In genomic region chr11:35116762-35117588, GRCh38 we compare ENCODE assay signal across 12 cellular contexts. TPM values are rescaled to one million over a fixed set of nuclear protein-coding genes. Genes with fewer than 3 reads are reported as not detected.
DNase-seq lines count a peak whose midpoint lies in the region; ATAC-seq, FAIRE-seq and TF ChIP-seq lines count a peak whose summit lies in the region.
"Had no signal": no experiment of that assay in that cellular context is flagged by ENCODE, and none has a peak within 500 bp of the region (broad histone marks: within the 10 kb centered on the region; RNA-seq: fewer than 3 reads in every experiment).

No MANE protein-coding gene starts in this region.

- TF ChIP-seq POLR2A in H54 (IDR thresholded peaks at IDR 0.05; ENCODE audit: low read depth, low read length), result no peak
- no peak for TF ChIP-seq POLR2A in tibial nerve (IDR thresholded peaks at IDR 0.05)

- H3K36me3 ChIP-seq in OCI-LY7 (ENCODE audit: insufficient read depth, low read length), result no peaks in the 10 kb centered on the region
- no peaks in the 10 kb centered on the region for H3K36me3 ChIP-seq in pancreas
- H3K36me3 ChIP-seq in tibial nerve, result no peaks in the 10 kb centered on the region

- DNase-seq in DMS 273 treated with DMSO at 0.1 percent for 48 hours (lab: John Stamatoyannopoulos, UW), result peak; percentile 7
- no peak for DNase-seq in OCI-LY7 (ENCODE audit: low spot score)
- DNase-seq in fibroblast of villous mesenchyme (ENCODE audit: low read depth), result peak; percentile 85
- peak; percentile 72 to 92 (median 89) for DNase-seq in pancreas
- no peak for DNase-seq in Ammon's horn (ENCODE audit: low spot score)
- no peak for DNase-seq in H54 (ENCODE audit: insufficient read length, low spot score)
- no peak for DNase-seq in 8988T
- DNase-seq in tibial nerve (ENCODE audit: low spot score in 2 of 2), result no peak
- DNase-seq: CD4-positive, alpha-beta memory T cell; effector memory CD4-positive, alpha-beta T cell; NCI-H2107 had no signal

- peak overlapping the region; percentile 64 for H3K4me2 ChIP-seq in OCI-LY7 (ENCODE audit: low read length)

- TF ChIP-seq CTCF in OCI-LY7 (conservative IDR thresholded peaks at IDR 0.05; ENCODE audit: low read length) (no peak), fibroblast of villous mesenchyme (IDR thresholded peaks at IDR 0.05; ENCODE audit: insufficient read depth, low read depth, low read length) (no peak), pancreas (IDR thresholded peaks at IDR 0.05) (no peak), tibial nerve (IDR thresholded peaks at IDR 0.05) (no peak)

- peaks cover 84% of the 10 kb centered on the region for H3K4me1 ChIP-seq in OCI-LY7 (ENCODE audit: insufficient read depth, low read length, poor library complexity, severe bottlenecking)
- H3K4me1 ChIP-seq in pancreas, result peaks cover 5 to 10% (median 7%) of the 10 kb centered on the region in 3 donors
- H3K4me1 ChIP-seq in tibial nerve, result peaks cover 0 to 9% (median 0%) of the 10 kb centered on the region in 4 donors

- POLR2A ChIA-PET in OCI-LY7 (lab: Charles Lee), result interaction anchor here (0.9 to 4.0 kb wide), 15 partner anchors 10 to 190 kb away, joined by 3 to 23 read pairs (median 3); partner anchors contain the start of gene CD44

- H3K4me3 ChIP-seq in OCI-LY7 (ENCODE audit: low read depth, low read length, poor library complexity, severe bottlenecking), result no peak overlapping the region
- no peak overlapping the region for H3K4me3 ChIP-seq in fibroblast of villous mesenchyme (ENCODE audit: low read depth, low read length)
- no peak overlapping the region for H3K4me3 ChIP-seq in pancreas
- no peak overlapping the region for H3K4me3 ChIP-seq in tibial nerve

- CTCF ChIA-PET in OCI-LY7 (lab: Charles Lee; ENCODE audit: unreplicated experiment), result interaction anchor here (0.9 to 1.3 kb wide), 3 partner anchors 24 to 58 kb away, joined by 3 to 4 read pairs (median 4); no protein-coding TSS in a partner anchor

- H2AFZ ChIP-seq in OCI-LY7 (ENCODE audit: low read length), result peak overlapping the region; percentile 60; the same call in 1 of the 2 replicates

- 34 to 37% methylated on average over 4 of the region's 4 CpGs for WGBS in pancreas, 2 donors
- 50 to 61% methylated on average over 4 of the region's 4 CpGs for WGBS in tibial nerve, 2 donors

- H3K27ac ChIP-seq in OCI-LY7 (ENCODE audit: low read depth, low read length, poor library complexity, severe bottlenecking) (no peak overlapping the region), pancreas (peak overlapping the region; percentile 31 to 66 (median 60)), tibial nerve (no peak overlapping the region)

- H3K79me2 ChIP-seq in OCI-LY7 (ENCODE audit: insufficient read depth, low read depth, low read length), result no peaks in the 10 kb centered on the region

- no TSS peak for BruUV-seq in OCI-LY7 (replicated peaks; lab: Mats Ljungman, UMichigan)

- TF ChIP-seq EP300 in tibial nerve (IDR thresholded peaks at IDR 0.05), result no peak

- ATAC-seq in pancreas, result peak; percentile 94 to 97 (median 95)

- H3K9me3 ChIP-seq in OCI-LY7 (ENCODE audit: low read length) (no peaks in the 10 kb centered on the region), pancreas (no peaks in the 10 kb centered on the region), tibial nerve (no peaks in the 10 kb centered on the region)

- no peaks in the 10 kb centered on the region for H4K20me1 ChIP-seq in OCI-LY7 (ENCODE audit: insufficient read depth, low read length)

- FAIRE-seq in pancreas (lab: Jason Lieb, UNC) (no peak), H54 (lab: Jason Lieb, UNC) (no peak)
- FAIRE-seq: H1 had no signal

- no peaks in the 10 kb centered on the region for H3K9me2 ChIP-seq in OCI-LY7 (ENCODE audit: insufficient read depth, low read length)

- H3K27me3 ChIP-seq in pancreas (no peaks in the 10 kb centered on the region), tibial nerve (no peaks in the 10 kb centered on the region)

- intact Hi-C loops in OCI-LY7 (cut with micrococcal nuclease; ENCODE audit: unreplicated experiment) (no loop called here), pancreas (cut with DNase I) (no loop called here)

RNA-seq across cellular contexts. Expression of gene CD44, which starts 22.0 kb away (rescaled TPM):
- not detected in 2 replicates for total RNA-seq in OCI-LY7 (2014; rRNA removed; shearing (Covaris generic))
- total RNA-seq in OCI-LY7 (2022) (0.07 and 0.55 TPM in 2 replicates), fibroblast of villous mesenchyme (441 and 647 TPM in 2 replicates), pancreas (100 to 1,000 TPM; 343 to 677 (median 391) TPM), tibial nerve (100 to 1,000 TPM in 1 of 4 donors, 10 to 100 TPM in 3; 67.1 to 180 (median 84.8) TPM)
- 100 to 1,000 TPM; 133 TPM for polyA plus RNA-seq in pancreas

Comparison
In these comparisons a context has a peak if more than half of its experiments do, and no peak if none do; other contexts are left out.
1. DNase-seq: peak in DMS 273 treated with DMSO at 0.1 percent for 48 hours (single experiment), fibroblast of villous mesenchyme (single experiment) and pancreas (6 of 6); none in OCI-LY7 (single experiment), Ammon's horn (single experiment), H54 (single experiment), 8988T (single experiment) and tibial nerve (0 of 2).
2. H3K27ac ChIP-seq: peak in pancreas (4 of 4); none in OCI-LY7 (single experiment) and tibial nerve (0 of 4).
3. RNA of gene CD44, which starts 22.0 kb away (total RNA-seq): 441 to 647 TPM in fibroblast of villous mesenchyme, 343 to 677 TPM in pancreas and 67.1 to 180 TPM in tibial nerve; 0.07 to 0.55 TPM in OCI-LY7; every median in the first group is over 10 times any median in the second.